ENCODE assay signal across 1 cellular context in the genomic region with DNA sequence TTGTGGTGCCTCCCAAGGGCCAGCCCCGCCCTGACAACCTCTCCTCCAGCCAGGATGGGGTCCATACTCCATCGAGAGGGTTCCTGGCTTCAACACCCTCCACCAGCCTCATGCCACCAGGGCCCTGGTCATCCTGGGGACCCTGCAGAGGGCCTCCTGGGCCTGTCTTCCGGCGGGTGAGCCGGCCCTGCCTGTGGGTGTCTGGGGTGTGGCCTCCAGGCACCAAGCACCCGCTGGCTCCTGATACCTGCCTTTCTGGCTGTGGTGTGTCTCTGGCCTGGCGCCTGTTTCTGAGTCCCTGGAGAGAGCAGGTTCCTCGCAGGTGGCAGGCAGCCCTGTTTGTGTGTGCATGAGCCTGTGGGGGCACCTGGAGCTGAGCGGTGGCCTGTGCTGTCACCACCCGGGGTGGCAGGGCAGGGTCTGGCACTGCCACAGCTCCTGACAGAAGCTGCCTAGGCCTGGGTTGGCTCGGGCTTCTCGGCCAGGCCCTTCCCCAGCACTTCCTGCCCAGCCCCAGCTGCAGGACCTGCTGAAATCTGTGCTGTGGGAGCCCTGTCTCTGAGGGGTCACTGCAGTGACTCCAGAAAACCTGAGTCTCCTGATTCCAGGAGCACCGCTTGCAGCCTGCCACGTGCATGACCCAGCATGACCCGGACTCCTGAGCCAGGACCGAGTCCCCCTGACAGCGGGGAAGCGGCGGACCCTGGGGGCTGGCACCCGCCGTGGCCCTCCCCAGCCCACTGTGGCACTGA.
TF ChIP-seq lines count a peak whose summit lies in the region.

No MANE protein-coding gene starts in this region.

TF ChIP-seq in HepG2, 621 proteins besides CTCF, POLR2A, EP300 and RAD21:
- TF ChIP-seq CCDC6 (CRISPR knock-in tag; IDR thresholded peaks at IDR 0.05) (no peak), POLR2G (IDR thresholded peaks at IDR 0.05; ENCODE audit: low read depth, low read length) (no peak), HOXA7 (CRISPR knock-in tag; IDR thresholded peaks at IDR 0.05) (no peak), RXRA (CRISPR knock-in tag; IDR thresholded peaks at IDR 0.05) (peak; percentile 59), EHMT2 (IDR thresholded peaks at IDR 0.05; ENCODE audit: borderline replicate concordance, low read depth, low read length) (no peak), MEF2D (CRISPR knock-in tag; IDR thresholded peaks at IDR 0.05) (no peak), PTBP1 (IDR thresholded peaks at IDR 0.05; ENCODE audit: low read depth, low read length, poor library complexity, severe bottlenecking) (no peak), MYC (CRISPR knock-in tag; IDR thresholded peaks at IDR 0.05; ENCODE audit: borderline replicate concordance) (peak; percentile 29; the same call in 1 of the 2 replicates), ZC3H13 (CRISPR knock-in tag; IDR thresholded peaks at IDR 0.05) (no peak), NR2C2 (CRISPR knock-in tag; IDR thresholded peaks at IDR 0.05; ENCODE audit: borderline replicate concordance) (no peak), ZMYM2 (CRISPR knock-in tag; IDR thresholded peaks at IDR 0.05) (no peak), RXRB (CRISPR knock-in tag; IDR thresholded peaks at IDR 0.05; ENCODE audit: borderline replicate concordance) (0 out of 2 replicates have a peak, but pooled peaks have one; percentile 33), ZNF724P (CRISPR knock-in tag; IDR thresholded peaks at IDR 0.05; ENCODE audit: borderline replicate concordance) (no peak), ZFP36L2 (CRISPR knock-in tag; IDR thresholded peaks at IDR 0.05) (no peak), ZNF30 (CRISPR knock-in tag; IDR thresholded peaks at IDR 0.05) (no peak), HIVEP1 (CRISPR knock-in tag; IDR thresholded peaks at IDR 0.05) (0 out of 2 replicates have a peak, but pooled peaks have one; percentile 20), TMF1 (CRISPR knock-in tag; IDR thresholded peaks at IDR 0.05; ENCODE audit: low read depth) (no peak)
- TF ChIP-seq, protein P1, sequence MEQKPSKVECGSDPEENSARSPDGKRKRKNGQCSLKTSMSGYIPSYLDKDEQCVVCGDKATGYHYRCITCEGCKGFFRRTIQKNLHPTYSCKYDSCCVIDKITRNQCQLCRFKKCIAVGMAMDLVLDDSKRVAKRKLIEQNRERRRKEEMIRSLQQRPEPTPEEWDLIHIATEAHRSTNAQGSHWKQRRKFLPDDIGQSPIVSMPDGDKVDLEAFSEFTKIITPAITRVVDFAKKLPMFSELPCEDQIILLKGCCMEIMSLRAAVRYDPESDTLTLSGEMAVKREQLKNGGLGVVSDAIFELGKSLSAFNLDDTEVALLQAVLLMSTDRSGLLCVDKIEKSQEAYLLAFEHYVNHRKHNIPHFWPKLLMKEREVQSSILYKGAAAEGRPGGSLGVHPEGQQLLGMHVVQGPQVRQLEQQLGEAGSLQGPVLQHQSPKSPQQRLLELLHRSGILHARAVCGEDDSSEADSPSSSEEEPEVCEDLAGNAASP (CRISPR knock-in tag; IDR thresholded peaks at IDR 0.05; ENCODE audit: borderline replicate concordance) = peak; percentile 82; the same call in 1 of the 2 replicates
- TF ChIP-seq, protein P2, sequence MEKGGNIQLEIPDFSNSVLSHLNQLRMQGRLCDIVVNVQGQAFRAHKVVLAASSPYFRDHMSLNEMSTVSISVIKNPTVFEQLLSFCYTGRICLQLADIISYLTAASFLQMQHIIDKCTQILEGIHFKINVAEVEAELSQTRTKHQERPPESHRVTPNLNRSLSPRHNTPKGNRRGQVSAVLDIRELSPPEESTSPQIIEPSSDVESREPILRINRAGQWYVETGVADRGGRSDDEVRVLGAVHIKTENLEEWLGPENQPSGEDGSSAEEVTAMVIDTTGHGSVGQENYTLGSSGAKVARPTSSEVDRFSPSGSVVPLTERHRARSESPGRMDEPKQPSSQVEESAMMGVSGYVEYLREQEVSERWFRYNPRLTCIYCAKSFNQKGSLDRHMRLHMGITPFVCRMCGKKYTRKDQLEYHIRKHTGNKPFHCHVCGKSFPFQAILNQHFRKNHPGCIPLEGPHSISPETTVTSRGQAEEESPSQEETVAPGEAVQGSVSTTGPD (CRISPR knock-in tag; IDR thresholded peaks at IDR 0.05) = no peak
- TF ChIP-seq, protein P3, sequence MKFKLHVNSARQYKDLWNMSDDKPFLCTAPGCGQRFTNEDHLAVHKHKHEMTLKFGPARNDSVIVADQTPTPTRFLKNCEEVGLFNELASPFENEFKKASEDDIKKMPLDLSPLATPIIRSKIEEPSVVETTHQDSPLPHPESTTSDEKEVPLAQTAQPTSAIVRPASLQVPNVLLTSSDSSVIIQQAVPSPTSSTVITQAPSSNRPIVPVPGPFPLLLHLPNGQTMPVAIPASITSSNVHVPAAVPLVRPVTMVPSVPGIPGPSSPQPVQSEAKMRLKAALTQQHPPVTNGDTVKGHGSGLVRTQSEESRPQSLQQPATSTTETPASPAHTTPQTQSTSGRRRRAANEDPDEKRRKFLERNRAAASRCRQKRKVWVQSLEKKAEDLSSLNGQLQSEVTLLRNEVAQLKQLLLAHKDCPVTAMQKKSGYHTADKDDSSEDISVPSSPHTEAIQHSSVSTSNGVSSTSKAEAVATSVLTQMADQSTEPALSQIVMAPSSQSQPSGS (CRISPR knock-in tag; IDR thresholded peaks at IDR 0.05) = no peak
- TF ChIP-seq, protein P4, sequence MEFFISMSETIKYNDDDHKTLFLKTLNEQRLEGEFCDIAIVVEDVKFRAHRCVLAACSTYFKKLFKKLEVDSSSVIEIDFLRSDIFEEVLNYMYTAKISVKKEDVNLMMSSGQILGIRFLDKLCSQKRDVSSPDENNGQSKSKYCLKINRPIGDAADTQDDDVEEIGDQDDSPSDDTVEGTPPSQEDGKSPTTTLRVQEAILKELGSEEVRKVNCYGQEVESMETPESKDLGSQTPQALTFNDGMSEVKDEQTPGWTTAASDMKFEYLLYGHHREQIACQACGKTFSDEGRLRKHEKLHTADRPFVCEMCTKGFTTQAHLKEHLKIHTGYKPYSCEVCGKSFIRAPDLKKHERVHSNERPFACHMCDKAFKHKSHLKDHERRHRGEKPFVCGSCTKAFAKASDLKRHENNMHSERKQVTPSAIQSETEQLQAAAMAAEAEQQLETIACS (CRISPR knock-in tag; IDR thresholded peaks at IDR 0.05) = no peak
- TF ChIP-seq, protein P5, sequence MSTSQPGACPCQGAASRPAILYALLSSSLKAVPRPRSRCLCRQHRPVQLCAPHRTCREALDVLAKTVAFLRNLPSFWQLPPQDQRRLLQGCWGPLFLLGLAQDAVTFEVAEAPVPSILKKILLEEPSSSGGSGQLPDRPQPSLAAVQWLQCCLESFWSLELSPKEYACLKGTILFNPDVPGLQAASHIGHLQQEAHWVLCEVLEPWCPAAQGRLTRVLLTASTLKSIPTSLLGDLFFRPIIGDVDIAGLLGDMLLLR (CRISPR knock-in tag; IDR thresholded peaks at IDR 0.05) = no peak
- TF ChIP-seq, protein P6, sequence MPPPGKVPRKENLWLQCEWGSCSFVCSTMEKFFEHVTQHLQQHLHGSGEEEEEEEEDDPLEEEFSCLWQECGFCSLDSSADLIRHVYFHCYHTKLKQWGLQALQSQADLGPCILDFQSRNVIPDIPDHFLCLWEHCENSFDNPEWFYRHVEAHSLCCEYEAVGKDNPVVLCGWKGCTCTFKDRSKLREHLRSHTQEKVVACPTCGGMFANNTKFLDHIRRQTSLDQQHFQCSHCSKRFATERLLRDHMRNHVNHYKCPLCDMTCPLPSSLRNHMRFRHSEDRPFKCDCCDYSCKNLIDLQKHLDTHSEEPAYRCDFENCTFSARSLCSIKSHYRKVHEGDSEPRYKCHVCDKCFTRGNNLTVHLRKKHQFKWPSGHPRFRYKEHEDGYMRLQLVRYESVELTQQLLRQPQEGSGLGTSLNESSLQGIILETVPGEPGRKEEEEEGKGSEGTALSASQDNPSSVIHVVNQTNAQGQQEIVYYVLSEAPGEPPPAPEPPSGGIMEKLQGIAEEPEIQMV (CRISPR knock-in tag; IDR thresholded peaks at IDR 0.05; ENCODE audit: low read depth) = no peak
- TF ChIP-seq, protein P7, sequence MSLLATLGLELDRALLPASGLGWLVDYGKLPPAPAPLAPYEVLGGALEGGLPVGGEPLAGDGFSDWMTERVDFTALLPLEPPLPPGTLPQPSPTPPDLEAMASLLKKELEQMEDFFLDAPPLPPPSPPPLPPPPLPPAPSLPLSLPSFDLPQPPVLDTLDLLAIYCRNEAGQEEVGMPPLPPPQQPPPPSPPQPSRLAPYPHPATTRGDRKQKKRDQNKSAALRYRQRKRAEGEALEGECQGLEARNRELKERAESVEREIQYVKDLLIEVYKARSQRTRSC (CRISPR knock-in tag; IDR thresholded peaks at IDR 0.05; ENCODE audit: low read depth) = no peak
- TF ChIP-seq, protein P8, sequence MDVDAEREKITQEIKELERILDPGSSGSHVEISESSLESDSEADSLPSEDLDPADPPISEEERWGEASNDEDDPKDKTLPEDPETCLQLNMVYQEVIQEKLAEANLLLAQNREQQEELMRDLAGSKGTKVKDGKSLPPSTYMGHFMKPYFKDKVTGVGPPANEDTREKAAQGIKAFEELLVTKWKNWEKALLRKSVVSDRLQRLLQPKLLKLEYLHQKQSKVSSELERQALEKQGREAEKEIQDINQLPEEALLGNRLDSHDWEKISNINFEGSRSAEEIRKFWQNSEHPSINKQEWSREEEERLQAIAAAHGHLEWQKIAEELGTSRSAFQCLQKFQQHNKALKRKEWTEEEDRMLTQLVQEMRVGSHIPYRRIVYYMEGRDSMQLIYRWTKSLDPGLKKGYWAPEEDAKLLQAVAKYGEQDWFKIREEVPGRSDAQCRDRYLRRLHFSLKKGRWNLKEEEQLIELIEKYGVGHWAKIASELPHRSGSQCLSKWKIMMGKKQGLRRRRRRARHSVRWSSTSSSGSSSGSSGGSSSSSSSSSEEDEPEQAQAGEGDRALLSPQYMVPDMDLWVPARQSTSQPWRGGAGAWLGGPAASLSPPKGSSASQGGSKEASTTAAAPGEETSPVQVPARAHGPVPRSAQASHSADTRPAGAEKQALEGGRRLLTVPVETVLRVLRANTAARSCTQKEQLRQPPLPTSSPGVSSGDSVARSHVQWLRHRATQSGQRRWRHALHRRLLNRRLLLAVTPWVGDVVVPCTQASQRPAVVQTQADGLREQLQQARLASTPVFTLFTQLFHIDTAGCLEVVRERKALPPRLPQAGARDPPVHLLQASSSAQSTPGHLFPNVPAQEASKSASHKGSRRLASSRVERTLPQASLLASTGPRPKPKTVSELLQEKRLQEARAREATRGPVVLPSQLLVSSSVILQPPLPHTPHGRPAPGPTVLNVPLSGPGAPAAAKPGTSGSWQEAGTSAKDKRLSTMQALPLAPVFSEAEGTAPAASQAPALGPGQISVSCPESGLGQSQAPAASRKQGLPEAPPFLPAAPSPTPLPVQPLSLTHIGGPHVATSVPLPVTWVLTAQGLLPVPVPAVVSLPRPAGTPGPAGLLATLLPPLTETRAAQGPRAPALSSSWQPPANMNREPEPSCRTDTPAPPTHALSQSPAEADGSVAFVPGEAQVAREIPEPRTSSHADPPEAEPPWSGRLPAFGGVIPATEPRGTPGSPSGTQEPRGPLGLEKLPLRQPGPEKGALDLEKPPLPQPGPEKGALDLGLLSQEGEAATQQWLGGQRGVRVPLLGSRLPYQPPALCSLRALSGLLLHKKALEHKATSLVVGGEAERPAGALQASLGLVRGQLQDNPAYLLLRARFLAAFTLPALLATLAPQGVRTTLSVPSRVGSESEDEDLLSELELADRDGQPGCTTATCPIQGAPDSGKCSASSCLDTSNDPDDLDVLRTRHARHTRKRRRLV (CRISPR knock-in tag; IDR thresholded peaks at IDR 0.05) = no peak
- TF ChIP-seq, protein P9, sequence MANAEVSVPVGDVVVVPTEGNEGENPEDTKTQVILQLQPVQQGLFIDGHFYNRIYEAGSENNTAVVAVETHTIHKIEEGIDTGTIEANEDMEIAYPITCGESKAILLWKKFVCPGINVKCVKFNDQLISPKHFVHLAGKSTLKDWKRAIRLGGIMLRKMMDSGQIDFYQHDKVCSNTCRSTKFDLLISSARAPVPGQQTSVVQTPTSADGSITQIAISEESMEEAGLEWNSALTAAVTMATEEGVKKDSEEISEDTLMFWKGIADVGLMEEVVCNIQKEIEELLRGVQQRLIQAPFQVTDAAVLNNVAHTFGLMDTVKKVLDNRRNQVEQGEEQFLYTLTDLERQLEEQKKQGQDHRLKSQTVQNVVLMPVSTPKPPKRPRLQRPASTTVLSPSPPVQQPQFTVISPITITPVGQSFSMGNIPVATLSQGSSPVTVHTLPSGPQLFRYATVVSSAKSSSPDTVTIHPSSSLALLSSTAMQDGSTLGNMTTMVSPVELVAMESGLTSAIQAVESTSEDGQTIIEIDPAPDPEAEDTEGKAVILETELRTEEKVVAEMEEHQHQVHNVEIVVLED (CRISPR knock-in tag; IDR thresholded peaks at IDR 0.05; ENCODE audit: borderline replicate concordance) = no peak
- TF ChIP-seq, protein P10, sequence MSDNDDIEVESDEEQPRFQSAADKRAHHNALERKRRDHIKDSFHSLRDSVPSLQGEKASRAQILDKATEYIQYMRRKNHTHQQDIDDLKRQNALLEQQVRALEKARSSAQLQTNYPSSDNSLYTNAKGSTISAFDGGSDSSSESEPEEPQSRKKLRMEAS (IDR thresholded peaks at IDR 0.05) = peak; percentile 45; the same call in 1 of the 2 replicates
